1 cellular context compared by ENCODE assay signal in genomic region chr17:12438813-12439586, GRCh38.
A peak's percentile ranks its signal among the peaks of the same experiment; 100 is the strongest.
TF ChIP-seq lines count a peak whose summit lies in the region.

No MANE protein-coding gene starts in this region.

TF ChIP-seq in K562, 482 proteins besides CTCF, POLR2A, EP300 and RAD21 (continued from another document and continues in another):
- no peak for TF ChIP-seq CHD7 (IDR thresholded peaks at IDR 0.05; ENCODE audit: low read depth, low read length)
- no peak for TF ChIP-seq SP1 (CRISPR knock-in tag; IDR thresholded peaks at IDR 0.05)
- 0 out of 2 replicates have a peak, but pooled peaks have one; percentile 42 for TF ChIP-seq E2F3 (CRISPR knock-in tag; IDR thresholded peaks at IDR 0.05)
- TF ChIP-seq TOE1 (IDR thresholded peaks at IDR 0.05; ENCODE audit: borderline replicate concordance) = no peak
- TF ChIP-seq TOE1 (CRISPR knock-in tag; IDR thresholded peaks at IDR 0.05; ENCODE audit: borderline replicate concordance, low read depth) = no peak
- no peak for TF ChIP-seq ZNF780A (CRISPR knock-in tag; IDR thresholded peaks at IDR 0.05)
- no peak for TF ChIP-seq ZNF232 (CRISPR knock-in tag; IDR thresholded peaks at IDR 0.05)
- TF ChIP-seq ZNF449 (CRISPR knock-in tag; IDR thresholded peaks at IDR 0.05) = peak; percentile 90
- TF ChIP-seq IRF9 (tag; IDR thresholded peaks at IDR 0.05) = peak; percentile 92
- TF ChIP-seq ZNF217 (CRISPR knock-in tag; IDR thresholded peaks at IDR 0.05) = no peak
- no peak for TF ChIP-seq ZNF280B (CRISPR knock-in tag; IDR thresholded peaks at IDR 0.05)
- TF ChIP-seq ZNF41 (CRISPR knock-in tag; conservative IDR thresholded peaks at IDR 0.05) = peak; percentile 93
- peak; percentile 68; the same call in 1 of the 2 replicates for TF ChIP-seq KDM2B (CRISPR knock-in tag; IDR thresholded peaks at IDR 0.05)
- peak; percentile 88 for TF ChIP-seq ZNF239 (CRISPR knock-in tag; IDR thresholded peaks at IDR 0.05)
- peak; percentile 93 for TF ChIP-seq SOX6 (IDR thresholded peaks at IDR 0.05)
- TF ChIP-seq CGGBP1 (CRISPR knock-in tag; IDR thresholded peaks at IDR 0.05) = no peak
- no peak for TF ChIP-seq NFATC3 (IDR thresholded peaks at IDR 0.05)
- TF ChIP-seq MIER1 (IDR thresholded peaks at IDR 0.05; ENCODE audit: low read depth) = no peak
- no peak for TF ChIP-seq CCAR2 (IDR thresholded peaks at IDR 0.05; ENCODE audit: low read depth, low read length)
- peak; percentile 98 for TF ChIP-seq DMBX1 (CRISPR knock-in tag; IDR thresholded peaks at IDR 0.05; ENCODE audit: borderline replicate concordance)
- no peak for TF ChIP-seq SRF (CRISPR knock-in tag; IDR thresholded peaks at IDR 0.05)
- no peak for TF ChIP-seq XRCC4 (IDR thresholded peaks at IDR 0.05; ENCODE audit: extremely low read depth, insufficient read depth, insufficient read length)
- TF ChIP-seq ZNF707 (CRISPR knock-in tag; conservative IDR thresholded peaks at IDR 0.05) = peak; percentile 80
- TF ChIP-seq TEAD1 (CRISPR knock-in tag; IDR thresholded peaks at IDR 0.05) = peak in 1 of 2 experiments; percentile 98; a peak in 2 of 4 replicates
- TF ChIP-seq NONO (IDR thresholded peaks at IDR 0.05; ENCODE audit: low read depth in 2 of 2, low read length in 1 of 2) = no peak
- no peak for TF ChIP-seq PRMT5 (CRISPR knock-in tag; IDR thresholded peaks at IDR 0.05)
- peak; percentile 91 for TF ChIP-seq DDX20 (tag; IDR thresholded peaks at IDR 0.05; ENCODE audit: low read depth)
- TF ChIP-seq TSC22D4 (tag; IDR thresholded peaks at IDR 0.05) = no peak
- TF ChIP-seq HES1 (IDR thresholded peaks at IDR 0.05; ENCODE audit: low read depth) = peak; percentile 65; the same call in 1 of the 2 replicates
- TF ChIP-seq CEBPB (tag; IDR thresholded peaks at IDR 0.05) = no peak
- peak; percentile 65; the same call in 1 of the 2 replicates for TF ChIP-seq ZNF134 (CRISPR knock-in tag; conservative IDR thresholded peaks at IDR 0.05)
- no peak for TF ChIP-seq MCM3 (IDR thresholded peaks at IDR 0.05)
- TF ChIP-seq TCF7 (IDR thresholded peaks at IDR 0.05; ENCODE audit: borderline replicate concordance) = no peak
- peak; percentile 96 for TF ChIP-seq BCL6 (CRISPR knock-in tag; IDR thresholded peaks at IDR 0.05)
- no peak for TF ChIP-seq ESRRB (CRISPR knock-in tag; IDR thresholded peaks at IDR 0.05; ENCODE audit: borderline replicate concordance)
- no peak for TF ChIP-seq ZNF699 (CRISPR knock-in tag; IDR thresholded peaks at IDR 0.05; ENCODE audit: insufficient replicate concordance)
- TF ChIP-seq CBFA2T2 (conservative IDR thresholded peaks at IDR 0.05) = peak; percentile 97
- no peak for TF ChIP-seq CTCFL (IDR thresholded peaks at IDR 0.05; ENCODE audit: borderline replicate concordance, insufficient read depth, low read depth, low read length, poor library complexity, severe bottlenecking)
- no peak for TF ChIP-seq TARDBP (IDR thresholded peaks at IDR 0.05)
- TF ChIP-seq U2AF2 (optimal IDR thresholded peaks at IDR 0.05; ENCODE audit: low read depth, low read length) = no peak
- TF ChIP-seq MTF1 (CRISPR knock-in tag; IDR thresholded peaks at IDR 0.05; ENCODE audit: borderline replicate concordance) = peak; percentile 94
- no peak for TF ChIP-seq GATAD2B (IDR thresholded peaks at IDR 0.05; ENCODE audit: borderline replicate concordance)
- no peak for TF ChIP-seq PRDM10 (IDR thresholded peaks at IDR 0.05; ENCODE audit: partially characterized antibody)
- no peak for TF ChIP-seq CBX5 (IDR thresholded peaks at IDR 0.05; ENCODE audit: borderline replicate concordance, low read depth)
- TF ChIP-seq TCF3 (CRISPR knock-in tag; IDR thresholded peaks at IDR 0.05) = peak; percentile 92
